10 cellular contexts compared by ENCODE assay signal in genomic region chr19:16915734-16916133, GRCh38. TPM values are rescaled to one million over a fixed set of nuclear protein-coding genes. Genes with fewer than 3 reads are reported as not detected.
"Had no signal": no experiment of that assay in that cellular context is flagged by ENCODE, and none has a peak within 500 bp of the region (broad histone marks: within the 10 kb centered on the region; RNA-seq: fewer than 3 reads in every experiment).

No MANE protein-coding gene starts in this region.

- H2AFZ ChIP-seq: GM23338 had no signal

- ATAC-seq: GM23338, HepG2 had no signal

- FAIRE-seq: H1, H54, HepG2 had no signal

- H3K27ac ChIP-seq: HL-60 had no signal

- H3K36me3 Mint-ChIP-seq: IgD-negative memory B cell had no signal

- H3K4me1 Mint-ChIP-seq: GM23338, H9, IgD-negative memory B cell had no signal

- H3K4me2 ChIP-seq: GM23338 had no signal

- H3K4me3 ChIP-seq: GM23338 had no signal

- DNase-seq: H9, HCEC 1CT, HFFc6 had no signal

- H3K4me3 Mint-ChIP-seq: GM23338, H9, HFFc6, IgD-negative memory B cell had no signal

- H3K27ac Mint-ChIP-seq: GM23338, H9, HFFc6, IgD-negative memory B cell had no signal

RNA-seq across cellular contexts. Expression of gene F2RL3, which starts 26.9 kb away (rescaled TPM):
- total RNA-seq: GM23338, H1, H9, HepG2, HFFc6, HT1080 had no signal
- polyA plus RNA-seq: GM23338, H1, HepG2 had no signal
